In the genomic region with DNA sequence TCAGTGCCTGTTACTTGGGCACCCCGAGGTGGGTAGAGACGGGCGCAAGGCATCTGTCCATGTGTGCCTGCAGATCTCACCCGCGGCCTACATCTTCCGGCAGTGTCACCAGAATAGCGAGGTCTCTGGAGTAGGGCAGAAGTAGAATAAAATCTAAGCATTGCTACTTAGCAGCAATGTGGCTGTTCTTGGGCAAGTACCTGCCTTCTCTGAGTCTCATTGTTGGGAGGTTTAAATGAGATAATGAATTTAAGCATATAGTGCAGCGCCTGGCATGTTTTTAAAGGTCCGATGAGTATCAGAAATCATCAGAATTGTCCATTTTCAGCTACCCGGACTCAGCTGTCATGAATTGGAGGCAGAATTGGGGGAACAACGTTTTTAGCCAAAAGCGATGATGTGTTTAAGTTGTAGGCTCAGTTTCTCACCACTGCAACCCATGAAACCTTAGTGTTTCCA, we compare ENCODE assay signal across 1 cellular context.
TF ChIP-seq lines count a peak whose summit lies in the region.

No MANE protein-coding gene starts in this region.

TF ChIP-seq in HEK293, 187 proteins besides CTCF, POLR2A, EP300 and RAD21 (continued from another document):
- TF ChIP-seq ZNF280D (tag by site-specific recombination; IDR thresholded peaks at IDR 0.05) (no peak), ZNF335 (tag by site-specific recombination; conservative IDR thresholded peaks at IDR 0.05) (0 out of 2 replicates have a peak, but pooled peaks have one; percentile 58), ZNF423 (tag by site-specific recombination; IDR thresholded peaks at IDR 0.05) (no peak), KLF1 (tag by site-specific recombination; IDR thresholded peaks at IDR 0.05) (no peak), INSM2 (tag by site-specific recombination; IDR thresholded peaks at IDR 0.05) (no peak), ZNF544 (tag by site-specific recombination; IDR thresholded peaks at IDR 0.05) (no peak), TRIM28 (IDR thresholded peaks at IDR 0.05; ENCODE audit: borderline replicate concordance, low read length) (no peak; the same call in 1 of the 2 replicates), ZNF10 (tag by site-specific recombination; IDR thresholded peaks at IDR 0.05) (0 out of 2 replicates have a peak, but pooled peaks have one; percentile 1), ZNF521 (tag by site-specific recombination; IDR thresholded peaks at IDR 0.05) (no peak), ZNF248 (tag by site-specific recombination; IDR thresholded peaks at IDR 0.05) (no peak), ATF2 (tag by site-specific recombination; IDR thresholded peaks at IDR 0.05; ENCODE audit: low read depth) (no peak), ZNF623 (tag by site-specific recombination; IDR thresholded peaks at IDR 0.05) (0 out of 2 replicates have a peak, but pooled peaks have one; percentile 5), ZNF132 (tag by site-specific recombination; IDR thresholded peaks at IDR 0.05; ENCODE audit: borderline replicate concordance) (no peak), ZNF677 (tag by site-specific recombination; IDR thresholded peaks at IDR 0.05) (no peak), ZNF664 (tag by site-specific recombination; IDR thresholded peaks at IDR 0.05) (peak; percentile 98), ZNF654 (tag by site-specific recombination; IDR thresholded peaks at IDR 0.05; ENCODE audit: low read depth) (no peak), ZNF155 (tag by site-specific recombination; IDR thresholded peaks at IDR 0.05) (no peak), ZBTB20 (tag by site-specific recombination; IDR thresholded peaks at IDR 0.05) (peak; percentile 78), ZNF404 (tag by site-specific recombination; IDR thresholded peaks at IDR 0.05) (no peak), ZNF530 (tag by site-specific recombination; IDR thresholded peaks at IDR 0.05; ENCODE audit: low read depth) (no peak), ZNF354C (tag by site-specific recombination; IDR thresholded peaks at IDR 0.05; ENCODE audit: borderline replicate concordance, low read depth) (no peak), MZF1 (tag by site-specific recombination; IDR thresholded peaks at IDR 0.05; ENCODE audit: borderline replicate concordance) (no peak), ZNF16 (tag by site-specific recombination; IDR thresholded peaks at IDR 0.05; ENCODE audit: low read depth) (no peak)
- TF ChIP-seq, protein P1, sequence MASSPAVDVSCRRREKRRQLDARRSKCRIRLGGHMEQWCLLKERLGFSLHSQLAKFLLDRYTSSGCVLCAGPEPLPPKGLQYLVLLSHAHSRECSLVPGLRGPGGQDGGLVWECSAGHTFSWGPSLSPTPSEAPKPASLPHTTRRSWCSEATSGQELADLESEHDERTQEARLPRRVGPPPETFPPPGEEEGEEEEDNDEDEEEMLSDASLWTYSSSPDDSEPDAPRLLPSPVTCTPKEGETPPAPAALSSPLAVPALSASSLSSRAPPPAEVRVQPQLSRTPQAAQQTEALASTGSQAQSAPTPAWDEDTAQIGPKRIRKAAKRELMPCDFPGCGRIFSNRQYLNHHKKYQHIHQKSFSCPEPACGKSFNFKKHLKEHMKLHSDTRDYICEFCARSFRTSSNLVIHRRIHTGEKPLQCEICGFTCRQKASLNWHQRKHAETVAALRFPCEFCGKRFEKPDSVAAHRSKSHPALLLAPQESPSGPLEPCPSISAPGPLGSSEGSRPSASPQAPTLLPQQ (tag by site-specific recombination; IDR thresholded peaks at IDR 0.05) = no peak
- TF ChIP-seq, protein P2, sequence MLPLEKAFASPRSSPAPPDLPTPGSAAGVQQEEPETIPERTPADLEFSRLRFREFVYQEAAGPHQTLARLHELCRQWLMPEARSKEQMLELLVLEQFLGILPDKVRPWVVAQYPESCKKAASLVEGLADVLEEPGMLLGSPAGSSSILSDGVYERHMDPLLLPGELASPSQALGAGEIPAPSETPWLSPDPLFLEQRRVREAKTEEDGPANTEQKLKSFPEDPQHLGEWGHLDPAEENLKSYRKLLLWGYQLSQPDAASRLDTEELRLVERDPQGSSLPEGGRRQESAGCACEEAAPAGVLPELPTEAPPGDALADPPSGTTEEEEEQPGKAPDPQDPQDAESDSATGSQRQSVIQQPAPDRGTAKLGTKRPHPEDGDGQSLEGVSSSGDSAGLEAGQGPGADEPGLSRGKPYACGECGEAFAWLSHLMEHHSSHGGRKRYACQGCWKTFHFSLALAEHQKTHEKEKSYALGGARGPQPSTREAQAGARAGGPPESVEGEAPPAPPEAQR (tag by site-specific recombination; IDR thresholded peaks at IDR 0.05) = no peak
